In the genomic region with DNA sequence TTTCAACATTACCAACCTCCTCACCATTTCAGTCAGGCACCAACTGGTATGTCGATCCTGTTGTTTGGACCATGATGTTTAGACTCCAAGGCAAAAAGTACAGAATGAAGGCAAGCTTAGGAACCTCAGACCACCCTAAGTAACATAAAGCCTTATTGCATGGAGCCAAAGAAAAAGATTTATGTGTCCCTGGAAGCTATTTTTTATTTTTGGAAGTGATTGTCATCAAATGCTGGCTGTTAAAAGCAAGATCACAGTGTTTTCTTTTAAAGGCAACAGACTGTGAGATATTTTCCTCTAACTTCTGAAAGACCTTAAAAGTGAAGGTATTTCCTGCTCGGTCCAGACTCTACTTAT, we compare ENCODE assay signal across 32 cellular contexts. TPM values are rescaled to one million over a fixed set of nuclear protein-coding genes. Genes with fewer than 3 reads are reported as not detected.
"Had no signal": no experiment of that assay in that cellular context is flagged by ENCODE, and none has a peak within 500 bp of the region (broad histone marks: within the 10 kb centered on the region; RNA-seq: fewer than 3 reads in every experiment).

No MANE protein-coding gene starts in this region.

- H3K36me3 ChIP-seq: brain microvascular endothelial cell, MG63, SJCRH30, WERI-Rb-1 had no signal

- H3K4me3 ChIP-seq: MG63, SJCRH30, SK-N-MC had no signal

- H3K9me3 ChIP-seq: MG63, SJCRH30 had no signal

- H3K27ac ChIP-seq: brain microvascular endothelial cell, RWPE1, SJCRH30, SK-N-MC, WERI-Rb-1 had no signal

- DNase-seq: activated CD4-positive, alpha-beta memory T cell treated with anti-CD3 and anti-CD28 coated beads, Interleukin-2, amount 10 ng/mL, durations not matched to agents 7 days and 5 days; activated CD4-positive, alpha-beta T cell treated with anti-CD3 and anti-CD28 coated beads for 1 hour; activated CD4-positive, alpha-beta T cell treated with anti-CD3 and anti-CD28 coated beads for 48 hours; activated CD4-positive, CD25-positive, alpha-beta regulatory T cell; activated CD8-positive, alpha-beta memory T cell treated with anti-CD3 and anti-CD28 coated beads for 24 hours; activated CD8-positive, alpha-beta memory T cell treated with anti-CD3 and anti-CD28 coated beads, Interleukin-2, amount 10 ng/mL, durations not matched to agents 7 days and 5 days; activated CD8-positive, alpha-beta memory T cell treated with anti-CD3 and anti-CD28 coated beads, Interleukin-2, amount 50 U/mL, for 48 hours; activated effector memory CD4-positive, alpha-beta T cell treated with Interleukin-2 at 50 U/mL for 16 hours; activated naive CD4-positive, alpha-beta T cell treated with anti-CD3 and anti-CD28 coated beads, Interleukin-2, amount 10 ng/mL, durations not matched to agents 7 days and 5 days; activated naive CD8-positive, alpha-beta T cell treated with anti-CD3 and anti-CD28 coated beads, Interleukin-2, amount 50 U/mL, for 24 hours; activated T-cell treated with anti-CD3 and anti-CD28 coated beads, Interleukin-2, amount 50 U/mL, for 48 hours; anterior cingulate cortex; brain microvascular endothelial cell; Kasumi-1; KG1; MG63; NCI-H1048; NCI-H1436 treated with DMSO at 0.1 percent for 48 hours; NCI-H1694 treated with DMSO at 0.1 percent for 48 hours; NCI-H2029; NCI-H345; NCI-H524 treated with DMSO at 0.1 percent for 48 hours; NK-92 treated with Interleukin-12 subunit alpha and Interleukin-12 subunit beta, amount 100 ng/mL, for 24 hours; PC-3; T1000; WERI-Rb-1 had no signal

- ATAC-seq: activated CD8-positive, alpha-beta memory T cell treated with anti-CD3 and anti-CD28 coated beads, Interleukin-2, amount 10 ng/mL, durations not matched to agents 7 days and 5 days; activated naive CD8-positive, alpha-beta T cell treated with anti-CD3 and anti-CD28 coated beads, Interleukin-2, amount 50 U/mL, for 24 hours; PC-3 had no signal

- H3K4me1 ChIP-seq: SJCRH30 had no signal

- H3K27me3 ChIP-seq: brain microvascular endothelial cell, MG63, SJCRH30 had no signal

RNA-seq across cellular contexts. Expression of a gene that starts 8.2 kb away (rescaled TPM):
- total RNA-seq: activated CD4-positive, alpha-beta memory T cell treated with anti-CD3 and anti-CD28 coated beads, Interleukin-2, amount 10 ng/mL, durations not matched to agents 7 days and 5 days; activated CD8-positive, alpha-beta memory T cell treated with anti-CD3 and anti-CD28 coated beads, Interleukin-2, amount 10 ng/mL, durations not matched to agents 7 days and 5 days; NCI-H460; PC-3; SJCRH30; T-helper 1 cell treated with Interleukin-12 subunit alpha and Interleukin-12 subunit beta and Interleukin-4 antibody, amounts not matched to agents 30 ng/mL and 1 ng/mL, for 36 hours; T-helper 2 cell treated with Interferon-gamma antibody and Interleukin-4, amounts not matched to agents 100 ng/mL and 5 ng/mL, for 36 hours had no signal

RNA-seq across cellular contexts. Expression of a gene that starts 45.8 kb away (rescaled TPM):
- total RNA-seq: activated CD4-positive, alpha-beta memory T cell treated with anti-CD3 and anti-CD28 coated beads, Interleukin-2, amount 10 ng/mL, durations not matched to agents 7 days and 5 days; activated CD8-positive, alpha-beta memory T cell treated with anti-CD3 and anti-CD28 coated beads, Interleukin-2, amount 10 ng/mL, durations not matched to agents 7 days and 5 days; NCI-H460; PC-3; T-helper 1 cell treated with Interleukin-12 subunit alpha and Interleukin-12 subunit beta and Interleukin-4 antibody, amounts not matched to agents 30 ng/mL and 1 ng/mL, for 36 hours; T-helper 2 cell treated with Interferon-gamma antibody and Interleukin-4, amounts not matched to agents 100 ng/mL and 5 ng/mL, for 36 hours had no signal
